Comparison of ENCODE assay signal across 11 cellular contexts in genomic region chr3:64209866-64210609, GRCh38. TPM values are rescaled to one million over a fixed set of nuclear protein-coding genes. Genes with fewer than 3 reads are reported as not detected.
DNase-seq lines count a peak whose midpoint lies in the region; ATAC-seq and TF ChIP-seq lines count a peak whose summit lies in the region.
"Had no signal": no experiment of that assay in that cellular context is flagged by ENCODE, and none has a peak within 500 bp of the region (broad histone marks: within the 10 kb centered on the region; RNA-seq: fewer than 3 reads in every experiment).

No MANE protein-coding gene starts in this region.

- no peak overlapping the region for H3K14ac ChIP-seq in IMR-90 (replicated peaks; ENCODE audit: low read depth, low read length)

- WGBS in IMR-90 (ENCODE audit: extremely low coverage in 2 of 2, insufficient read length in 1 of 2), 2 experiments = no CpG with 5 or more reads among the region's 12 CpGs

- DNase-seq in IMR-90 = no peak
- DNase-seq in dorsolateral prefrontal cortex = peak; percentile 25 to 84 (median 80)
- peak; percentile 54 to 63 for DNase-seq in left lung
- peak in 43 of 49 donors; percentile 11 to 87 (median 67) for DNase-seq in substantia nigra (lab: John Stamatoyannopoulos, UW)
- DNase-seq in NCI-H2196 treated with DMSO at 0.1 percent for 48 hours (lab: John Stamatoyannopoulos, UW; ENCODE audit: unreplicated experiment) = no peak
- no peak for DNase-seq in activated T-cell treated with anti-CD3 and anti-CD28 coated beads, Interleukin-2, amount 50 U/mL, for 4 hours
- DNase-seq in A673 (ENCODE audit: low spot score) = no peak
- DNase-seq: EL, NCI-H2029 treated with DMSO at 0.1 percent for 48 hours, T-helper 17 cell had no signal

- no peak overlapping the region for H3K4me2 ChIP-seq in IMR-90 (ENCODE audit: low read depth, low read length)

- intact Hi-C loops in IMR-90 (cut with micrococcal nuclease) (no loop called here), dorsolateral prefrontal cortex (cut with DNase I) (loop anchor here in 1 of 2 donors (5.0 kb wide), 1 partner anchor 98 kb away; no protein-coding TSS in a partner anchor), left lung (cut with DNase I) (no loop called here), A673 (cut with micrococcal nuclease; ENCODE audit: unreplicated experiment) (no loop called here)

- POLR2A ChIA-PET in IMR-90 (lab: Charles Lee; ENCODE audit: unreplicated experiment) (no interaction called here), A673 (lab: Charles Lee; ENCODE audit: low non-redundant PET) (no interaction called here)

- peak overlapping the region; percentile 17 for H2AK5ac ChIP-seq in IMR-90 (ENCODE audit: low read depth, low read length)

- no peak overlapping the region for H3K4me3 Mint-ChIP-seq in activated T-cell treated with anti-CD3 and anti-CD28 coated beads, Interleukin-2, amount 50 U/mL, for 4 hours
- H3K4me3 Mint-ChIP-seq: T-helper 17 cell had no signal

- H3K27ac ChIP-seq in IMR-90 (ENCODE audit: insufficient read depth, low read length) (no peak overlapping the region), dorsolateral prefrontal cortex (peak overlapping the region in 49 of 59 donors; percentile 6 to 86 (median 63)), left lung (peak overlapping the region in 1 of 2 donors; percentile 57), substantia nigra (ENCODE audit: low read depth, low read length, poor library complexity, severe bottlenecking) (no peak overlapping the region), A673 (ENCODE audit: low read depth, low read length, poor library complexity, severe bottlenecking) (no peak overlapping the region)

- no peak overlapping the region for H2AFZ ChIP-seq in IMR-90 (replicated peaks; ENCODE audit: low read length, poor library complexity)

- TF ChIP-seq CTCF in IMR-90 (conservative IDR thresholded peaks at IDR 0.05; ENCODE audit: low read depth, low read length) = no peak
- TF ChIP-seq CTCF in dorsolateral prefrontal cortex (IDR thresholded peaks at IDR 0.05 in 54 of 56, conservative IDR thresholded peaks at IDR 0.05 in 2 of 56; ENCODE audit: low read depth in 1 of 56, partially characterized antibody in 56 of 56) = peak in 1 of 56 donors; percentile 13
- TF ChIP-seq CTCF in left lung (IDR thresholded peaks at IDR 0.05) = no peak
- TF ChIP-seq CTCF in A673 (conservative IDR thresholded peaks at IDR 0.05; ENCODE audit: low read depth, low read length) = no peak

- dilution Hi-C loops in IMR-90 (cut with HindIII; ENCODE audit: low sequenced_read_pairs, unreplicated experiment) = no loop called here

- in situ Hi-C loops in IMR-90 (cut with MboI; ENCODE audit: low sequenced_read_pairs) = loop anchor here (25.0 kb wide), 1 partner anchor 173 kb away; no protein-coding TSS in a partner anchor

- no peaks in the 10 kb centered on the region for H3K9me3 ChIP-seq in IMR-90 (ENCODE audit: control insufficient read depth, insufficient read depth, low read length)
- H3K9me3 ChIP-seq in left lung = no peaks in the 10 kb centered on the region
- H3K9me3 ChIP-seq in A673 (ENCODE audit: low read depth, low read length, poor library complexity, severe bottlenecking) = no peaks in the 10 kb centered on the region

- no peak overlapping the region for H2BK20ac ChIP-seq in IMR-90 (ENCODE audit: low read depth, low read length)

- 0 out of 2 replicates have a peak overlapping the region, but pooled peaks have one; percentile 8 for H2BK120ac ChIP-seq in IMR-90 (ENCODE audit: low read depth, low read length)

- no peaks in the 10 kb centered on the region for H3K36me3 Mint-ChIP-seq in activated T-cell treated with anti-CD3 and anti-CD28 coated beads, Interleukin-2, amount 50 U/mL, for 4 hours (ENCODE audit: insufficient read depth)

- 0 out of 3 replicates have a peak overlapping the region, but pooled peaks have one; percentile 32 for H2BK15ac ChIP-seq in IMR-90 (ENCODE audit: low read depth, low read length)

- H3K9me3 Mint-ChIP-seq in activated T-cell treated with anti-CD3 and anti-CD28 coated beads, Interleukin-2, amount 50 U/mL, for 4 hours = no peaks in the 10 kb centered on the region

- CTCF ChIA-PET in IMR-90 (lab: Yijun Ruan, JAX) (no interaction called here), A673 (lab: Charles Lee) (no interaction called here)

- no peak for TF ChIP-seq POLR2A in IMR-90 (IDR thresholded peaks at IDR 0.05; ENCODE audit: low read depth, low read length)

- H3K23ac ChIP-seq in IMR-90 (ENCODE audit: low read depth, low read length) = peak overlapping the region; percentile 12

- H3K9ac ChIP-seq in IMR-90 (ENCODE audit: low read depth, low read length) = no peak overlapping the region

- peaks cover 26% of the 10 kb centered on the region for H3K4me1 ChIP-seq in IMR-90 (ENCODE audit: control insufficient read depth, insufficient read depth, low read length)
- peaks cover 15 to 24% of the 10 kb centered on the region in 2 donors for H3K4me1 ChIP-seq in left lung
- H3K4me1 ChIP-seq in A673 (ENCODE audit: insufficient read depth, low read length, poor library complexity, severe bottlenecking) = no peaks in the 10 kb centered on the region

- H3K18ac ChIP-seq in IMR-90 (ENCODE audit: low read depth, low read length) = no peak overlapping the region

- peak overlapping the region; percentile 3; the same call in 1 of the 2 replicates for H3K4ac ChIP-seq in IMR-90 (ENCODE audit: low read depth, low read length)

- BruUV-seq in IMR-90 (replicated peaks; lab: Mats Ljungman, UMichigan) (no TSS peak), A673 (replicated peaks; lab: Mats Ljungman, UMichigan) (no TSS peak)

- H4K20me1 ChIP-seq in IMR-90 (ENCODE audit: insufficient read depth, low read length) = peaks cover 53% of the 10 kb centered on the region

- peaks cover 59 to 81% of the 10 kb centered on the region in 2 experiments for H3K79me1 ChIP-seq in IMR-90 (ENCODE audit: low read depth in 1 of 2, low read length in 2 of 2)

- no peak overlapping the region for H3K4me3 ChIP-seq in IMR-90 (ENCODE audit: insufficient read depth, low read depth, low read length)
- peak overlapping the region in 6 of 59 donors; percentile 10 to 46 (median 14) for H3K4me3 ChIP-seq in dorsolateral prefrontal cortex
- H3K4me3 ChIP-seq in left lung = no peak overlapping the region
- no peak overlapping the region for H3K4me3 ChIP-seq in A673 (ENCODE audit: low read depth, low read length, poor library complexity, severe bottlenecking)

- no peak for TF ChIP-seq RAD21 in IMR-90 (IDR thresholded peaks at IDR 0.05; ENCODE audit: low read length)

- H3K56ac ChIP-seq in IMR-90 (ENCODE audit: extremely low read depth, insufficient read depth, low read length) = no peak overlapping the region

- no peak overlapping the region for H4K8ac ChIP-seq in IMR-90 (ENCODE audit: low read depth in 2 of 2, low read length in 2 of 2)

- H4K5ac ChIP-seq in IMR-90 (ENCODE audit: low read depth, low read length) = no peak overlapping the region

- H3K9me1 ChIP-seq in IMR-90 (ENCODE audit: insufficient read depth, low read length) = peaks cover 38% of the 10 kb centered on the region

- H3K36me3 ChIP-seq in IMR-90 (ENCODE audit: control insufficient read depth, insufficient read depth, low read length) (peaks cover 2% of the 10 kb centered on the region; the same call in 1 of the 2 replicates), left lung (no peaks in the 10 kb centered on the region), A673 (ENCODE audit: insufficient read depth, low read length, poor library complexity, severe bottlenecking) (no peaks in the 10 kb centered on the region)

- ATAC-seq in IMR-90 (ENCODE audit: low read depth) (no peak), left lung (peak; percentile 32), HG03135 (IDR thresholded peaks at IDR 0.05; ENCODE audit: unreplicated experiment) (no peak)
- no peak for ATAC-seq in activated T-cell treated with anti-CD3 and anti-CD28 coated beads, Interleukin-2, amount 50 U/mL, for 4 hours
- ATAC-seq: T-helper 17 cell had no signal

- no peak overlapping the region for H4K91ac ChIP-seq in IMR-90 (ENCODE audit: insufficient read depth, low read depth, low read length)

- H3K4me1 Mint-ChIP-seq in activated T-cell treated with anti-CD3 and anti-CD28 coated beads, Interleukin-2, amount 50 U/mL, for 4 hours (ENCODE audit: low read depth) = no peaks in the 10 kb centered on the region
- H3K4me1 Mint-ChIP-seq: T-helper 17 cell had no signal

- H2AK9ac ChIP-seq in IMR-90 (replicated peaks; ENCODE audit: low read depth, low read length, poor library complexity) = no peak overlapping the region

- peaks cover 1% of the 10 kb centered on the region for H3K27me3 Mint-ChIP-seq in activated T-cell treated with anti-CD3 and anti-CD28 coated beads, Interleukin-2, amount 50 U/mL, for 4 hours (ENCODE audit: low read depth)
- H3K27me3 Mint-ChIP-seq: T-helper 17 cell had no signal

- H3K27me3 ChIP-seq in IMR-90 (ENCODE audit: control insufficient read depth, insufficient read depth, low read length) (no peaks in the 10 kb centered on the region), dorsolateral prefrontal cortex (no peaks in the 10 kb centered on the region), left lung (no peaks in the 10 kb centered on the region), A673 (replicated peaks; ENCODE audit: insufficient read depth, low read depth, low read length, poor library complexity) (peaks cover 9% of the 10 kb centered on the region)

- H2BK5ac ChIP-seq in IMR-90 (ENCODE audit: low read depth, low read length, poor library complexity, severe bottlenecking) = no peak overlapping the region

TF ChIP-seq in IMR-90, 13 proteins besides CTCF, POLR2A, EP300 and RAD21 (continues in another document):
- TF ChIP-seq MXI1 (IDR thresholded peaks at IDR 0.05; ENCODE audit: borderline replicate concordance, low read depth, low read length) (no peak), SMC3 (IDR thresholded peaks at IDR 0.05; ENCODE audit: low read depth, low read length) (no peak), CHD1 (IDR thresholded peaks at IDR 0.05; ENCODE audit: low read depth, low read length) (no peak), CEBPB (IDR thresholded peaks at IDR 0.05; ENCODE audit: low read depth, low read length) (no peak), RFX5 (IDR thresholded peaks at IDR 0.05; ENCODE audit: low read depth, low read length) (no peak), MAFK (IDR thresholded peaks at IDR 0.05; ENCODE audit: low read depth, low read length) (no peak), FOS (IDR thresholded peaks at IDR 0.05; ENCODE audit: low read depth, low read length) (no peak), RCOR1 (IDR thresholded peaks at IDR 0.05; ENCODE audit: insufficient replicate concordance, low read length) (no peak), BHLHE40 (IDR thresholded peaks at IDR 0.05; ENCODE audit: low read depth, low read length) (no peak), NFE2L2 (IDR thresholded peaks at IDR 0.05; ENCODE audit: low read depth, low read length) (no peak)

RNA-seq across cellular contexts. Expression of gene PRICKLE2, which starts 15.2 kb away (rescaled TPM):
- total RNA-seq in IMR-90 (2012; rRNA removed) (14.2 and 16.7 TPM in 2 replicates), dorsolateral prefrontal cortex (100 to 1,000 TPM in 10 of 120 experiments, 10 to 100 TPM in 110; 36.7 to 110 (median 81.6) TPM), left lung (10 to 100 TPM; 34.5 to 36.7 TPM), A673 (2021) (0.04 TPM in 1 of 2 replicates, not detected in the other)
- polyA plus RNA-seq in IMR-90 (2012; rRNA removed) = 4.1 TPM in 2 replicates
- polyA plus RNA-seq in IMR-90 (2012; cell fraction: cytosol; rRNA removed) = 2.0 and 2.4 TPM in 2 replicates
- 12.8 and 23.0 TPM in 2 replicates for polyA plus RNA-seq in IMR-90 (2012; cell fraction: nucleus; rRNA removed; ENCODE audit: low replicate concordance)
- total RNA-seq in activated T-cell treated with anti-CD3 and anti-CD28 coated beads, Interleukin-2, amount 50 U/mL, for 4 hours = not detected

Comparison
In these comparisons a context has a peak if more than half of its experiments do, and no peak if none do; other contexts are left out.
1. DNase-seq: peak in dorsolateral prefrontal cortex (10 of 10), left lung (2 of 2) and substantia nigra (43 of 49); none in IMR-90 (single experiment), NCI-H2196 treated with DMSO at 0.1 percent for 48 hours (single experiment), activated T-cell treated with anti-CD3 and anti-CD28 coated beads, Interleukin-2, amount 50 U/mL, for 4 hours (single experiment) and A673 (single experiment).
2. H3K27ac ChIP-seq: peak in dorsolateral prefrontal cortex (49 of 59); none in IMR-90 (single experiment), substantia nigra (single experiment) and A673 (single experiment).
3. RNA of gene PRICKLE2, which starts 15.2 kb away (total RNA-seq): 36.7 to 110 TPM in dorsolateral prefrontal cortex, 34.5 to 36.7 TPM in left lung and 14.2 to 16.7 TPM in IMR-90; not detected in activated T-cell treated with anti-CD3 and anti-CD28 coated beads, Interleukin-2, amount 50 U/mL, for 4 hours and 0.04 TPM in A673; every median in the first group is over 10 times any median in the second.